In the genomic region with DNA sequence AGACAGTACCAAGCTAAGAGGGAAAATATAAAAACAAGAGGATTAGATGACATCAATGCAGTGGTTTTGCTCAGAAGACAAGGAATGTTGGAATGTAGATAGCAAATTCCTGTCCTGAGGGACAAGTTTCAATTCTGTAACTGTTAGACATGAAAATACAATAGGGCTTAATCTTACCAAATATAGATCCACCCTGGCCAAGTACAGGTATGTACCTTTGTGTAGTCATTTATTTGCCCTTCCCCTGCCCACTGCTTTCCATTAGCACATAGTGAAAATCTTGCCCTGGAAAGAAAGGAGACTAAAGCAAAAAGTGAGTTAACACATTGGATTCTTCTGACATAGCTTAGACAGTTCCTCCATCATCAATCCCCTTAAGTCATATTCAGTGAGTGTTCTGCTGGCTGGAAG, we compare ENCODE assay signal across 13 cellular contexts.
A peak's percentile ranks its signal among the peaks of the same experiment; 100 is the strongest.
DNase-seq lines count a peak whose midpoint lies in the region; ATAC-seq, FAIRE-seq and TF ChIP-seq lines count a peak whose summit lies in the region.
"Had no signal": no experiment of that assay in that cellular context is flagged by ENCODE, and none has a peak within 500 bp of the region (broad histone marks: within the 10 kb centered on the region; RNA-seq: fewer than 3 reads in every experiment).

No MANE protein-coding gene starts in this region.

- H3K27me3 ChIP-seq in mammary epithelial cell (ENCODE audit: insufficient read depth, low read length) (no peaks in the 10 kb centered on the region), mesenchymal stem cell (ENCODE audit: control insufficient read depth in 1 of 2, insufficient read depth in 1 of 2, low read length in 2 of 2) (no peaks in the 10 kb centered on the region)

- no TSS peak for BruUV-seq in mammary epithelial cell (replicated peaks; lab: Mats Ljungman, UMichigan)

- no peak overlapping the region for H2BK120ac ChIP-seq in mesenchymal stem cell (ENCODE audit: low read depth, low read length)

- no peaks in the 10 kb centered on the region for H3K79me1 ChIP-seq in mesenchymal stem cell (replicated peaks; ENCODE audit: low read length, poor library complexity, severe bottlenecking)

- H3K4me1 ChIP-seq in mammary epithelial cell (ENCODE audit: insufficient read depth, low read length), result peaks cover 84% of the 10 kb centered on the region
- peaks cover 5% of the 10 kb centered on the region for H3K4me1 ChIP-seq in mesenchymal stem cell (ENCODE audit: control insufficient read depth, insufficient read depth, low read depth, low read length)

- H3K36me3 ChIP-seq in mammary epithelial cell (ENCODE audit: insufficient read depth, low read length) (no peaks in the 10 kb centered on the region), mesenchymal stem cell (ENCODE audit: control insufficient read depth in 1 of 2, insufficient read depth in 2 of 2, low read depth in 1 of 2, low read length in 2 of 2) (no peaks in the 10 kb centered on the region)
- H3K36me3 ChIP-seq: WERI-Rb-1 had no signal

- no peak overlapping the region for H3K18ac ChIP-seq in mesenchymal stem cell (ENCODE audit: low read depth in 1 of 2, low read length in 2 of 2)

- DNase-seq in AG08395 (ENCODE audit: low spot score) (peak; percentile 44), M059J (ENCODE audit: low read depth) (peak; percentile 92), mammary epithelial cell (peak; percentile 80), mesenchymal stem cell (peak; percentile 56), HPDE6-E6E7 (ENCODE audit: extremely low spot score) (no peak), RPMI8226 (no peak), GM12892 (ENCODE audit: insufficient read length) (no peak)
- DNase-seq: activated CD8-positive, alpha-beta memory T cell treated with anti-CD3 and anti-CD28 coated beads, Interleukin-2, amount 10 ng/mL, durations not matched to agents 7 days and 5 days; activated naive CD4-positive, alpha-beta T cell treated with anti-CD3 and anti-CD28 coated beads for 36 hours; NCI-H1092 treated with DMSO at 0.1 percent for 48 hours; stimulated activated naive CD4-positive, alpha-beta T cell; WERI-Rb-1 had no signal

- CTCF ChIA-PET in mammary epithelial cell (lab: Charles Lee; ENCODE audit: low non-redundant PET), result interaction anchor here (0.6 kb wide), 1 partner anchor 78 kb away, joined by 3 read pairs; no protein-coding TSS in a partner anchor

- ATAC-seq in GM21825 (IDR thresholded peaks at IDR 0.05; ENCODE audit: unreplicated experiment), result no peak
- ATAC-seq: activated CD8-positive, alpha-beta memory T cell treated with anti-CD3 and anti-CD28 coated beads, Interleukin-2, amount 10 ng/mL, durations not matched to agents 7 days and 5 days had no signal

- dilution Hi-C loops in mammary epithelial cell (cut with HindIII; ENCODE audit: low sequenced_read_pairs), result no loop called here

- H3K9ac ChIP-seq in mammary epithelial cell (ENCODE audit: insufficient read depth, low read length) (peak overlapping the region; percentile 57), mesenchymal stem cell (ENCODE audit: low read length) (no peak overlapping the region)

- peak overlapping the region in 1 of 2 experiments; percentile 73 for H2BK12ac ChIP-seq in mesenchymal stem cell (ENCODE audit: low read length in 2 of 2)

- no peak overlapping the region for H2BK15ac ChIP-seq in mesenchymal stem cell (ENCODE audit: low read depth, poor library complexity, severe bottlenecking)

- H2AK5ac ChIP-seq in mesenchymal stem cell (ENCODE audit: low read length, severe bottlenecking), result peak overlapping the region; percentile 17

- no peak for TF ChIP-seq POLR2A in GM12892 (IDR thresholded peaks at IDR 0.05; ENCODE audit: low read depth, low read length)

- H3K4me2 ChIP-seq in mammary epithelial cell (ENCODE audit: insufficient read depth, low read depth, low read length) (peak overlapping the region; percentile 34), mesenchymal stem cell (ENCODE audit: low read length, poor library complexity, severe bottlenecking) (no peak overlapping the region)

- H4K8ac ChIP-seq in mesenchymal stem cell (ENCODE audit: low read length), result no peak overlapping the region

- H4K20me1 ChIP-seq in mammary epithelial cell (ENCODE audit: insufficient read depth, low read length), result no peaks in the 10 kb centered on the region

- no peak overlapping the region for H4K91ac ChIP-seq in mesenchymal stem cell (ENCODE audit: low read length)

- peaks cover 23% of the 10 kb centered on the region for H3K79me2 ChIP-seq in mammary epithelial cell (ENCODE audit: insufficient read depth, low read length)

- H3K4me3 ChIP-seq in mammary epithelial cell (replicated peaks in 1 of 3; ENCODE audit: insufficient read depth in 1 of 3, low read depth in 2 of 3, low read length in 3 of 3), result no peak overlapping the region
- no peak overlapping the region for H3K4me3 ChIP-seq in mesenchymal stem cell (ENCODE audit: insufficient read depth in 1 of 2, low read depth in 1 of 2, low read length in 2 of 2)

- H2AFZ ChIP-seq in mammary epithelial cell (ENCODE audit: low read depth, low read length), result no peak overlapping the region
- H2AFZ ChIP-seq in mesenchymal stem cell (ENCODE audit: low read depth, low read length), result no peak overlapping the region

- intact Hi-C loops in mammary epithelial cell (cut with micrococcal nuclease), result loop anchor here (1.0 kb wide), 1 partner anchor 15 kb away; no protein-coding TSS in a partner anchor

- peak overlapping the region; percentile 78 for H2BK5ac ChIP-seq in mesenchymal stem cell (ENCODE audit: low read depth, low read length, poor library complexity, severe bottlenecking)

- H3K27ac ChIP-seq in mammary epithelial cell (ENCODE audit: insufficient read depth, low read depth, low read length) (peak overlapping the region; percentile 90), mesenchymal stem cell (ENCODE audit: low read length, poor library complexity, severe bottlenecking) (peak overlapping the region; percentile 91)
- H3K27ac ChIP-seq: WERI-Rb-1 had no signal

- in situ Hi-C loops in mammary epithelial cell (cut with MboI; ENCODE audit: low sequenced_read_pairs in 2 of 2), result no loop called here

- no peak overlapping the region for H3K4ac ChIP-seq in mesenchymal stem cell (ENCODE audit: low read depth in 1 of 2, low read length in 2 of 2)

- no peak for FAIRE-seq in GM12892 (lab: Jason Lieb, UNC)

- no peak overlapping the region for H3K14ac ChIP-seq in mesenchymal stem cell (ENCODE audit: low read length in 2 of 2)

- no peak overlapping the region for H3K23ac ChIP-seq in mesenchymal stem cell (ENCODE audit: low read length in 2 of 2)

- H3K9me3 ChIP-seq in mammary epithelial cell (replicated peaks; ENCODE audit: insufficient read depth, low read length) (no peaks in the 10 kb centered on the region), mesenchymal stem cell (ENCODE audit: control insufficient read depth, low read length) (no peaks in the 10 kb centered on the region)

- no peak for TF ChIP-seq CTCF in mammary epithelial cell (conservative IDR thresholded peaks at IDR 0.05 in 1 of 2, IDR thresholded peaks at IDR 0.05 in 1 of 2; ENCODE audit: extremely low read depth in 1 of 2, insufficient read depth in 1 of 2, low read depth in 1 of 2, low read length in 2 of 2)

Comparison
In these comparisons a context has a peak if more than half of its experiments do, and no peak if none do; other contexts are left out.
1. DNase-seq: peak in AG08395 (single experiment), M059J (single experiment), mammary epithelial cell (single experiment) and mesenchymal stem cell (single experiment); none in HPDE6-E6E7 (single experiment), RPMI8226 (single experiment) and GM12892 (single experiment).